ENCODE assay signal across 15 cellular contexts in the genomic region with DNA sequence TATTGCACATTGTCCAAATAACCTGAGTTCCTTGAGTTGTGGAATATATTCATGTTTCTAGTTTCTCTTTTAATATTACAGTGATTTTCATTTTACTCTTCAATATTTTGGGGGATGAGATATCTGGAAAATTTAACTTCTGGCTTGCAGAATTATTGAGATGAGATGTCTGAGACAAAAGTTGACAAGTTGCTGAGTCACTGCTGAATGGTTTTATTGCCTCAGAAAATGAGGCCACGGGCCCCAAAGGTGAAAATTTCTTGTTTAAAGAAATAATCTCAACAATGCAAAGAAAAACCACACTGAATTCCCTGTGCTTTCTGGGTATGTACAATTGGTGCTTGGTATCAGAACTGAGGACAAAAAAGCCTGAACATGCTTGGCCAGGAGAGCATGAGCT.
DNase-seq lines count a peak whose midpoint lies in the region; ATAC-seq and TF ChIP-seq lines count a peak whose summit lies in the region.
"Had no signal": no experiment of that assay in that cellular context is flagged by ENCODE, and none has a peak within 500 bp of the region (broad histone marks: within the 10 kb centered on the region; RNA-seq: fewer than 3 reads in every experiment).

No MANE protein-coding gene starts in this region.

- no peak overlapping the region for H3K4me3 ChIP-seq in endodermal cell (ENCODE audit: low read length)
- H3K4me3 ChIP-seq in transverse colon = no peak overlapping the region
- no peak overlapping the region for H3K4me3 ChIP-seq in upper lobe of right lung

- H3K4me3 Mint-ChIP-seq in endodermal cell = no peak overlapping the region
- H3K4me3 Mint-ChIP-seq: CD8-positive, alpha-beta T cell had no signal

- peak; percentile 14 for DNase-seq in HT-29 (ENCODE audit: low spot score)
- DNase-seq in LoVo (ENCODE audit: low spot score) = peak; percentile 21
- DNase-seq in endodermal cell = no peak
- peak; percentile 68 for DNase-seq in renal cortical epithelial cell (ENCODE audit: low read depth)
- no peak for DNase-seq in transverse colon
- no peak for DNase-seq in upper lobe of right lung
- DNase-seq: CD8-positive, alpha-beta T cell; KBM-7; MM.1S; NCI-H1105; NCI-H187; NCI-H748 treated with DMSO at 0.1 percent for 48 hours; SHP77 treated with DMSO at 0.1 percent for 48 hours had no signal

- 86% methylated on average over 1 of the region's 1 CpG; no CpG with 5 or more reads in 1 of the 2 experiments for WGBS in endodermal cell (ENCODE audit: insufficient coverage in 1 of 2, insufficient read length in 1 of 2), 2 experiments
- WGBS in transverse colon (ENCODE audit: low coverage in 1 of 2), 2 donors = 29 to 44% methylated on average over 1 of the region's 1 CpG

- TF ChIP-seq CTCF in endodermal cell (conservative IDR thresholded peaks at IDR 0.05) (no peak), transverse colon (IDR thresholded peaks at IDR 0.05) (no peak), upper lobe of right lung (IDR thresholded peaks at IDR 0.05) (no peak)

- intact Hi-C loops in transverse colon (cut with DNase I; ENCODE audit: low total_unique reads) = no loop called here
- intact Hi-C loops in upper lobe of right lung (cut with DNase I) = no loop called here

- TF ChIP-seq EP300 in transverse colon (IDR thresholded peaks at IDR 0.05; ENCODE audit: low read depth) = no peak

- no peak for TF ChIP-seq POLR2A in transverse colon (IDR thresholded peaks at IDR 0.05)

- no peaks in the 10 kb centered on the region for H3K27me3 Mint-ChIP-seq in endodermal cell (ENCODE audit: insufficient read depth)

- H3K9ac ChIP-seq in endodermal cell (ENCODE audit: extremely low read depth, low read length, poor library complexity, severe bottlenecking) = no peak overlapping the region

- H3K36me3 Mint-ChIP-seq in endodermal cell (ENCODE audit: low read depth) = no peaks in the 10 kb centered on the region
- H3K36me3 Mint-ChIP-seq: CD8-positive, alpha-beta T cell had no signal

- H3K4me1 ChIP-seq in endodermal cell (ENCODE audit: control insufficient read depth, insufficient read depth, low read length) = peaks cover 6% of the 10 kb centered on the region
- H3K4me1 ChIP-seq in transverse colon = no peaks in the 10 kb centered on the region
- H3K4me1 ChIP-seq in upper lobe of right lung = no peaks in the 10 kb centered on the region

- H3K4me1 Mint-ChIP-seq in endodermal cell = peaks cover 21% of the 10 kb centered on the region

- no peak overlapping the region for H3K27ac ChIP-seq in endodermal cell (ENCODE audit: low read depth, low read length)
- H3K27ac ChIP-seq in transverse colon = no peak overlapping the region
- no peak overlapping the region for H3K27ac ChIP-seq in upper lobe of right lung

- H3K9me3 ChIP-seq in endodermal cell (ENCODE audit: control insufficient read depth, low read length) (no peaks in the 10 kb centered on the region), transverse colon (no peaks in the 10 kb centered on the region), upper lobe of right lung (no peaks in the 10 kb centered on the region)

- H3K27ac Mint-ChIP-seq in endodermal cell = peak overlapping the region; percentile 14
- H3K27ac Mint-ChIP-seq: CD8-positive, alpha-beta T cell had no signal

- H3K36me3 ChIP-seq in endodermal cell (ENCODE audit: control insufficient read depth, insufficient read depth, low read length) = no peaks in the 10 kb centered on the region
- no peaks in the 10 kb centered on the region for H3K36me3 ChIP-seq in transverse colon
- no peaks in the 10 kb centered on the region for H3K36me3 ChIP-seq in upper lobe of right lung

- H3K27me3 ChIP-seq in endodermal cell (ENCODE audit: control insufficient read depth, insufficient read depth, low read length, poor library complexity, severe bottlenecking) = no peaks in the 10 kb centered on the region
- no peaks in the 10 kb centered on the region for H3K27me3 ChIP-seq in transverse colon
- H3K27me3 ChIP-seq in upper lobe of right lung = no peaks in the 10 kb centered on the region

- in situ Hi-C loops in transverse colon (cut with MboI; ENCODE audit: low pct_ligation_motif_present in 1 of 4, low pct_unique_long_range_greater_than_20kb in 1 of 4, low sequenced_read_pairs in 3 of 4) = no loop called here

- no peak for ATAC-seq in upper lobe of right lung
- ATAC-seq in GM21526 (IDR thresholded peaks at IDR 0.05; ENCODE audit: low FRiP score, unreplicated experiment) = no peak
- ATAC-seq: CD8-positive, alpha-beta T cell; HCT116 had no signal

- H3K9me3 Mint-ChIP-seq in endodermal cell = no peaks in the 10 kb centered on the region
- H3K9me3 Mint-ChIP-seq: CD8-positive, alpha-beta T cell had no signal

Comparison
In these comparisons a context has a peak if more than half of its experiments do, and no peak if none do; other contexts are left out.
1. DNase-seq: peak in HT-29 (single experiment), LoVo (single experiment) and renal cortical epithelial cell (single experiment); none in endodermal cell (single experiment), transverse colon (single experiment) and upper lobe of right lung (single experiment).